8 cellular contexts compared by ENCODE assay signal in genomic region chr18:1585881-1586488, GRCh38.
A peak's percentile ranks its signal among the peaks of the same experiment; 100 is the strongest.
DNase-seq lines count a peak whose midpoint lies in the region; ATAC-seq and TF ChIP-seq lines count a peak whose summit lies in the region.

No MANE protein-coding gene starts in this region.

- no peaks in the 10 kb centered on the region for H3K4me1 Mint-ChIP-seq in Calu3 (ENCODE audit: low read depth, unreplicated experiment)
- no peaks in the 10 kb centered on the region for H3K4me1 Mint-ChIP-seq in stimulated activated memory B cell treated with anti-CD40 and anti-IgM and Interleukin-4, amounts not matched to agents 10 μg/mL and 1 μg/mL and 100 μg/mL, for 72 hours
- no peaks in the 10 kb centered on the region for H3K4me1 Mint-ChIP-seq in activated naive CD4-positive, alpha-beta T cell treated with anti-CD3 and anti-CD28 coated beads for 36 hours (ENCODE audit: low read depth)

- peak; percentile 51 for ATAC-seq in stimulated activated memory B cell treated with anti-CD40 and anti-IgM and Interleukin-4, amounts not matched to agents 10 μg/mL and 1 μg/mL and 100 μg/mL, for 72 hours

- intact Hi-C loops in Calu3 (cut with micrococcal nuclease; ENCODE audit: unreplicated experiment) (loop anchor here (1.0 to 10.0 kb wide), 5 partner anchors 78 to 961 kb away; no protein-coding TSS in a partner anchor), head of caudate nucleus (cut with DNase I) (no loop called here)
- intact Hi-C loops in activated naive CD4-positive, alpha-beta T cell treated with anti-CD3 and anti-CD28 coated beads for 36 hours (cut with micrococcal nuclease): loop anchor here (1.0 to 5.0 kb wide), 4 partner anchors 79 to 956 kb away; no protein-coding TSS in a partner anchor

- H3K4me3 Mint-ChIP-seq in Calu3 (ENCODE audit: low read depth, unreplicated experiment): no peak overlapping the region
- no peak overlapping the region for H3K4me3 Mint-ChIP-seq in stimulated activated memory B cell treated with anti-CD40 and anti-IgM and Interleukin-4, amounts not matched to agents 10 μg/mL and 1 μg/mL and 100 μg/mL, for 72 hours
- H3K4me3 Mint-ChIP-seq in activated naive CD4-positive, alpha-beta T cell treated with anti-CD3 and anti-CD28 coated beads for 36 hours: no peak overlapping the region

- CTCF ChIA-PET in Calu3 (lab: Charles Lee): interaction anchor here (1.0 to 1.7 kb wide), 4 partner anchors 11 to 498 kb away, joined by 3 to 11 read pairs (median 4); no protein-coding TSS in a partner anchor
- CTCF ChIA-PET in activated naive CD4-positive, alpha-beta T cell treated with anti-CD3 and anti-CD28 coated beads for 36 hours (lab: Charles Lee): interaction anchor here (0.6 to 1.6 kb wide), 8 partner anchors 11 to 679 kb away, joined by 3 to 6 read pairs (median 3); no protein-coding TSS in a partner anchor

- H3K27ac Mint-ChIP-seq in Calu3 (ENCODE audit: unreplicated experiment): no peak overlapping the region
- H3K27ac Mint-ChIP-seq in stimulated activated memory B cell treated with anti-CD40 and anti-IgM and Interleukin-4, amounts not matched to agents 10 μg/mL and 1 μg/mL and 100 μg/mL, for 72 hours: no peak overlapping the region
- H3K27ac Mint-ChIP-seq in activated naive CD4-positive, alpha-beta T cell treated with anti-CD3 and anti-CD28 coated beads for 36 hours: no peak overlapping the region

- no peaks in the 10 kb centered on the region for H3K36me3 Mint-ChIP-seq in Calu3 (ENCODE audit: insufficient read depth, unreplicated experiment)
- H3K36me3 Mint-ChIP-seq in stimulated activated memory B cell treated with anti-CD40 and anti-IgM and Interleukin-4, amounts not matched to agents 10 μg/mL and 1 μg/mL and 100 μg/mL, for 72 hours: no peaks in the 10 kb centered on the region
- no peaks in the 10 kb centered on the region for H3K36me3 Mint-ChIP-seq in activated naive CD4-positive, alpha-beta T cell treated with anti-CD3 and anti-CD28 coated beads for 36 hours (ENCODE audit: low read depth)

- no TSS peak for BruUV-seq in Calu3 (replicated peaks; lab: Mats Ljungman, UMichigan)

- H3K9me3 Mint-ChIP-seq in Calu3 (ENCODE audit: low read depth, unreplicated experiment): no peaks in the 10 kb centered on the region
- H3K9me3 Mint-ChIP-seq in stimulated activated memory B cell treated with anti-CD40 and anti-IgM and Interleukin-4, amounts not matched to agents 10 μg/mL and 1 μg/mL and 100 μg/mL, for 72 hours: no peaks in the 10 kb centered on the region
- no peaks in the 10 kb centered on the region for H3K9me3 Mint-ChIP-seq in activated naive CD4-positive, alpha-beta T cell treated with anti-CD3 and anti-CD28 coated beads for 36 hours

- peaks cover 24% of the 10 kb centered on the region for H3K27me3 Mint-ChIP-seq in Calu3 (ENCODE audit: unreplicated experiment)
- peaks cover 32% of the 10 kb centered on the region for H3K27me3 Mint-ChIP-seq in stimulated activated memory B cell treated with anti-CD40 and anti-IgM and Interleukin-4, amounts not matched to agents 10 μg/mL and 1 μg/mL and 100 μg/mL, for 72 hours
- peaks cover 13% of the 10 kb centered on the region for H3K27me3 Mint-ChIP-seq in activated naive CD4-positive, alpha-beta T cell treated with anti-CD3 and anti-CD28 coated beads for 36 hours (ENCODE audit: low read depth)

- DNase-seq in Calu3 (no peak), GM20000 (ENCODE audit: low spot score) (peak; percentile 13), M059J (ENCODE audit: low read depth) (peak; percentile 25), SW480 (ENCODE audit: low spot score) (peak; percentile 51), glomerular visceral epithelial cell (ENCODE audit: extremely low spot score) (peak; percentile 23), head of caudate nucleus (no peak)
- DNase-seq in activated naive CD4-positive, alpha-beta T cell treated with anti-CD3 and anti-CD28 coated beads for 36 hours: no peak

- peak; percentile 42 for TF ChIP-seq CTCF in Calu3 (IDR thresholded peaks at IDR 0.05; ENCODE audit: unreplicated experiment)
- no peak for TF ChIP-seq CTCF in GM20000 (IDR thresholded peaks at IDR 0.05; ENCODE audit: extremely low read depth, missing control alignments)

Comparison
In these comparisons a context has a peak if more than half of its experiments do, and no peak if none do; other contexts are left out.
1. DNase-seq: peak in GM20000 (single experiment), M059J (single experiment), SW480 (single experiment) and glomerular visceral epithelial cell (single experiment); none in Calu3 (single experiment), head of caudate nucleus (0 of 42) and activated naive CD4-positive, alpha-beta T cell treated with anti-CD3 and anti-CD28 coated beads for 36 hours (single experiment).